In genomic region chr12:122977655-122978392, GRCh38 we compare ENCODE assay signal across 20 cellular contexts. TPM values are rescaled to one million over a fixed set of nuclear protein-coding genes. Genes with fewer than 3 reads are reported as not detected.
DNase-seq lines count a peak whose midpoint lies in the region; ATAC-seq, FAIRE-seq and TF ChIP-seq lines count a peak whose summit lies in the region.
"Had no signal": no experiment of that assay in that cellular context is flagged by ENCODE, and none has a peak within 500 bp of the region (broad histone marks: within the 10 kb centered on the region; RNA-seq: fewer than 3 reads in every experiment).

No MANE protein-coding gene starts in this region.

- no peak overlapping the region for H3K4me2 ChIP-seq in HepG2 (ENCODE audit: low read depth, low read length)

- no peak for FAIRE-seq in HepG2 (lab: Jason Lieb, UNC)
- FAIRE-seq: GM12891, HTR-8/SVneo, RCC 7860 had no signal

- TF ChIP-seq CTCF in HepG2 (CRISPR knock-in tag; IDR thresholded peaks at IDR 0.05) (no peak), right lobe of liver (IDR thresholded peaks at IDR 0.05) (no peak), mesothelial cell of epicardium (IDR thresholded peaks at IDR 0.05; ENCODE audit: unreplicated experiment) (no peak), type B pancreatic cell (conservative IDR thresholded peaks at IDR 0.05) (no peak), HFFc6 (IDR thresholded peaks at IDR 0.05) (no peak)

- TF ChIP-seq EP300 in HepG2 (IDR thresholded peaks at IDR 0.05; ENCODE audit: low read depth in 2 of 2, low read length in 2 of 2) (no peak), HepG2 (CRISPR knock-in tag; IDR thresholded peaks at IDR 0.05; ENCODE audit: borderline replicate concordance) (no peak)

- H4K20me1 ChIP-seq in HepG2 (ENCODE audit: insufficient read depth, low read length), result no peaks in the 10 kb centered on the region

- no peak overlapping the region for H2AFZ ChIP-seq in HepG2 (ENCODE audit: low read length)
- H2AFZ ChIP-seq: parathyroid adenoma had no signal

- H3K27ac Mint-ChIP-seq in T-cell (peak overlapping the region; percentile 39 to 49), mesothelial cell of epicardium (peak overlapping the region; percentile 47), type B pancreatic cell (no peak overlapping the region), HFFc6 (no peak overlapping the region)

- TF ChIP-seq POLR2A in HepG2 (IDR thresholded peaks at IDR 0.05; ENCODE audit: insufficient read depth in 1 of 2, low read depth in 2 of 2, low read length in 2 of 2) (no peak), right lobe of liver (IDR thresholded peaks at IDR 0.05) (no peak)

- intact Hi-C loops in HepG2 (cut with micrococcal nuclease; ENCODE audit: unreplicated experiment), result no loop called here
- intact Hi-C loops in right lobe of liver (cut with DNase I), result no loop called here

- H3K36me3 Mint-ChIP-seq in T-cell (no peaks in the 10 kb centered on the region), mesothelial cell of epicardium (no peaks in the 10 kb centered on the region), type B pancreatic cell (no peaks in the 10 kb centered on the region), HFFc6 (ENCODE audit: low read depth) (no peaks in the 10 kb centered on the region)

- no peak for DNase-seq in HepG2 (ENCODE audit: low spot score)
- DNase-seq in right lobe of liver, result no peak
- no peak for DNase-seq in T-cell
- no peak for DNase-seq in mesothelial cell of epicardium (ENCODE audit: low spot score in 2 of 2, unreplicated experiment in 2 of 2)
- no peak for DNase-seq in type B pancreatic cell (ENCODE audit: extremely low spot score, unreplicated experiment)
- DNase-seq in DMS114 treated with DMSO at 0.1 percent for 48 hours (lab: John Stamatoyannopoulos, UW; ENCODE audit: unreplicated experiment), result no peak
- DNase-seq in NCI-H1417 treated with DMSO at 0.1 percent for 48 hours (lab: John Stamatoyannopoulos, UW), result no peak
- DNase-seq in HFFc6, result no peak
- DNase-seq: activated CD4-positive, alpha-beta T cell treated with anti-CD3 and anti-CD28 coated beads, Interleukin-2, amount 50 U/mL, for 1 hour; amniotic stem cell; central memory CD4-positive, alpha-beta T cell; DMS 273 treated with DMSO at 0.1 percent for 48 hours; effector CD8-positive, alpha-beta T cell; esophagus squamous epithelium had no signal

- H3K27me3 Mint-ChIP-seq in T-cell (no peaks in the 10 kb centered on the region), mesothelial cell of epicardium (ENCODE audit: low read depth) (no peaks in the 10 kb centered on the region), type B pancreatic cell (no peaks in the 10 kb centered on the region), HFFc6 (ENCODE audit: insufficient read depth) (no peaks in the 10 kb centered on the region; the same call in none of the 2 replicates)

- H3K9me3 ChIP-seq in HepG2 (ENCODE audit: low read length) (no peaks in the 10 kb centered on the region), right lobe of liver (no peaks in the 10 kb centered on the region)
- H3K9me3 ChIP-seq: esophagus squamous epithelium, mucosa of descending colon had no signal

- H3K27ac ChIP-seq in HepG2 (ENCODE audit: extremely low read length, insufficient read depth, low read length) (no peak overlapping the region), right lobe of liver (no peak overlapping the region)
- H3K27ac ChIP-seq: esophagus squamous epithelium, parathyroid adenoma had no signal

- H3K79me2 ChIP-seq in HepG2 (ENCODE audit: insufficient read depth, low read length), result peaks cover 55% of the 10 kb centered on the region

- 90% methylated on average over 4 of the region's 9 CpGs for WGBS in HepG2 (ENCODE audit: low lambda C conversion rate)
- WGBS in right lobe of liver (ENCODE audit: insufficient coverage, low coverage, low lambda C conversion rate, missing lambda C conversion rate), result 85% methylated on average over 4 of the region's 9 CpGs

- H3K9ac ChIP-seq in HepG2 (ENCODE audit: insufficient read depth, low read depth, low read length), result no peak overlapping the region
- H3K9ac ChIP-seq: parathyroid adenoma had no signal

- ATAC-seq in HepG2 (no peak), right lobe of liver (no peak), T-cell (replicated peaks in 1 of 4) (no peak)
- ATAC-seq: mucosa of descending colon, SK-N-SH treated with all-trans-retinoic acid at 6 μM for 48 hours had no signal

- H3K9me3 Mint-ChIP-seq in T-cell (no peaks in the 10 kb centered on the region), mesothelial cell of epicardium (no peaks in the 10 kb centered on the region), type B pancreatic cell (no peaks in the 10 kb centered on the region), HFFc6 (no peaks in the 10 kb centered on the region)

- POLR2A ChIA-PET in HepG2 (lab: Yijun Ruan, JAX) (no interaction called here), T-cell (lab: Charles Lee) (no interaction called here)

- H3K27me3 ChIP-seq in HepG2 (ENCODE audit: control insufficient read depth in 1 of 2, insufficient read depth in 2 of 2, low read length in 2 of 2) (no peaks in the 10 kb centered on the region; a peak in 1 of 5 replicates), right lobe of liver (no peaks in the 10 kb centered on the region)
- H3K27me3 ChIP-seq: esophagus squamous epithelium had no signal

- peaks cover 1 to 19% of the 10 kb centered on the region in 2 experiments; a peak in 4 of 5 replicates for H3K36me3 ChIP-seq in HepG2 (replicated peaks in 1 of 2; ENCODE audit: control insufficient read depth in 1 of 2, insufficient read depth in 2 of 2, low read length in 2 of 2)
- H3K36me3 ChIP-seq in right lobe of liver, result no peaks in the 10 kb centered on the region

- peak overlapping the region; percentile 49 to 97 (median 97) for H3K4me3 Mint-ChIP-seq in T-cell
- peak overlapping the region; percentile 31 for H3K4me3 Mint-ChIP-seq in mesothelial cell of epicardium
- H3K4me3 Mint-ChIP-seq in type B pancreatic cell, result peak overlapping the region; percentile 61
- H3K4me3 Mint-ChIP-seq in HFFc6, result no peak overlapping the region; the same call in 1 of the 2 replicates

- BruUV-seq in HepG2 (replicated peaks; lab: Mats Ljungman, UMichigan), result no TSS peak

- no peak for TF ChIP-seq RAD21 in HepG2 (CRISPR knock-in tag; IDR thresholded peaks at IDR 0.05)

- H3K4me3 ChIP-seq in HepG2 (replicated peaks in 1 of 3; ENCODE audit: insufficient read depth in 1 of 3, low read depth in 2 of 3, low read length in 3 of 3) (no peak overlapping the region), right lobe of liver (no peak overlapping the region)
- H3K4me3 ChIP-seq: esophagus squamous epithelium, mucosa of descending colon had no signal

- in situ Hi-C loops in HepG2 (cut with HindIII; ENCODE audit: extremely low pct_ligation_motif_present, low pct_unique_long_range_greater_than_20kb), result no loop called here

- CTCF ChIA-PET in HepG2 (lab: Yijun Ruan, JAX; ENCODE audit: low intra/inter-chr PET ratio, low total read pairs), result no interaction called here
- CTCF ChIA-PET in T-cell (lab: Charles Lee), result no interaction called here

- peaks cover 54% of the 10 kb centered on the region for H3K4me1 ChIP-seq in HepG2 (ENCODE audit: insufficient read depth, low read length)
- H3K4me1 ChIP-seq in right lobe of liver, result peaks cover 0 to 37% (median 15%) of the 10 kb centered on the region in 4 donors

- H3K4me1 Mint-ChIP-seq in T-cell (peaks cover 37 to 64% (median 53%) of the 10 kb centered on the region in 3 donors), mesothelial cell of epicardium (peaks cover 36% of the 10 kb centered on the region), type B pancreatic cell (ENCODE audit: unreplicated experiment) (peaks cover 17% of the 10 kb centered on the region), HFFc6 (ENCODE audit: low read depth) (peaks cover 36% of the 10 kb centered on the region)

RNA-seq across cellular contexts. Expression of gene ARL6IP4, which starts 2.7 kb away (rescaled TPM):
- total RNA-seq in HepG2 (2016; rRNA removed; fragmentation: Illumina TruSeq; extraction: Trizol) (178 and 220 TPM in 2 replicates), right lobe of liver (100 to 1,000 TPM in 5 of 6 experiments, 10 to 100 TPM in 1; 84.7 to 146 (median 110) TPM), T-cell (100 to 1,000 TPM; 134 to 231 (median 204) TPM), mesothelial cell of epicardium (120 to 133 TPM (median 122 TPM) in 3 replicates), type B pancreatic cell (ENCODE audit: low replicate concordance) (140 and 146 TPM in 2 replicates)
- 710 and 791 TPM in 2 replicates for total RNA-seq in HepG2 (2016; cell fraction: cytosol; rRNA removed; fragmentation: Illumina TruSeq; extraction: Trizol; ENCODE audit: low read depth)
- total RNA-seq in HepG2 (2016; cell fraction: insoluble cytoplasmic fraction; rRNA removed; fragmentation: Illumina TruSeq; extraction: Trizol), result 169 and 227 TPM in 2 replicates
- 491 and 557 TPM in 2 replicates for total RNA-seq in HepG2 (2016; cell fraction: membrane; rRNA removed; fragmentation: Illumina TruSeq; extraction: Trizol)
- total RNA-seq in HepG2 (2016; cell fraction: nucleus; rRNA removed; fragmentation: Illumina TruSeq; extraction: Trizol), result 80.1 and 103 TPM in 2 replicates
- 155 and 179 TPM in 2 replicates for polyA plus RNA-seq in HepG2 (2011; rRNA removed)
- polyA plus RNA-seq in HepG2 (2011; cell fraction: cytosol; rRNA removed), result 176 and 208 TPM in 2 replicates
- polyA plus RNA-seq in HepG2 (2011; cell fraction: nucleus; rRNA removed), result 332 and 368 TPM in 2 replicates
- 109 and 121 TPM in 2 replicates for polyA plus RNA-seq in HepG2 (2012)
- 761 and 860 TPM in 2 replicates for polyA plus RNA-seq in HepG2 (2016; cell fraction: cytosol; fragmentation: Illumina TruSeq; extraction: Trizol; ENCODE audit: low read depth)
- 159 and 186 TPM in 2 replicates for polyA plus RNA-seq in HepG2 (2016; cell fraction: insoluble cytoplasmic fraction; fragmentation: Illumina TruSeq; extraction: Trizol; ENCODE audit: low read depth)
- polyA plus RNA-seq in HepG2 (2016; cell fraction: membrane; fragmentation: Illumina TruSeq; extraction: Trizol; ENCODE audit: low read depth), result 440 and 496 TPM in 2 replicates
- 178 and 189 TPM in 2 replicates for polyA plus RNA-seq in HepG2 (2016; cell fraction: nucleus; fragmentation: Illumina TruSeq; extraction: Trizol; ENCODE audit: insufficient read depth, low read depth)
- polyA minus RNA-seq in HepG2 (2011; rRNA and poly(A)+ RNA removed; ENCODE audit: low replicate concordance), result 30.5 and 34.7 TPM in 2 replicates
- polyA minus RNA-seq in HepG2 (2011; cell fraction: cytosol; rRNA and poly(A)+ RNA removed), result 30.8 and 31.7 TPM in 2 replicates
- 19.3 and 22.6 TPM in 2 replicates for polyA minus RNA-seq in HepG2 (2011; cell fraction: nucleus; rRNA and poly(A)+ RNA removed)
- 100 to 1,000 TPM; 128 to 180 (median 149) TPM for total RNA-seq in HFFc6 (2021; fragmentation: NEBNext Ultra II Directional; extraction: Animal tissue kit (Norgen Biotek cat#: 25700))

RNA-seq across cellular contexts. Expression of gene OGFOD2, which starts 2.8 kb away (rescaled TPM):
- 10.6 and 14.6 TPM in 2 replicates for total RNA-seq in HepG2 (2016; rRNA removed; fragmentation: Illumina TruSeq; extraction: Trizol)
- total RNA-seq in HepG2 (2016; cell fraction: cytosol; rRNA removed; fragmentation: Illumina TruSeq; extraction: Trizol; ENCODE audit: low read depth), result 4.5 and 4.8 TPM in 2 replicates
- total RNA-seq in HepG2 (2016; cell fraction: insoluble cytoplasmic fraction; rRNA removed; fragmentation: Illumina TruSeq; extraction: Trizol), result 12.7 and 14.8 TPM in 2 replicates
- 8.7 and 8.8 TPM in 2 replicates for total RNA-seq in HepG2 (2016; cell fraction: membrane; rRNA removed; fragmentation: Illumina TruSeq; extraction: Trizol)
- 11.1 and 14.0 TPM in 2 replicates for total RNA-seq in HepG2 (2016; cell fraction: nucleus; rRNA removed; fragmentation: Illumina TruSeq; extraction: Trizol)
- 13.2 and 15.5 TPM in 2 replicates for polyA plus RNA-seq in HepG2 (2011; rRNA removed)
- polyA plus RNA-seq in HepG2 (2011; cell fraction: cytosol; rRNA removed), result 10.6 and 23.9 TPM in 2 replicates
- 115 and 150 TPM in 2 replicates for polyA plus RNA-seq in HepG2 (2011; cell fraction: nucleus; rRNA removed)
- polyA plus RNA-seq in HepG2 (2012), result 6.2 and 7.8 TPM in 2 replicates
- 7.1 and 7.6 TPM in 2 replicates for polyA plus RNA-seq in HepG2 (2016; cell fraction: cytosol; fragmentation: Illumina TruSeq; extraction: Trizol; ENCODE audit: low read depth)
- polyA plus RNA-seq in HepG2 (2016; cell fraction: insoluble cytoplasmic fraction; fragmentation: Illumina TruSeq; extraction: Trizol; ENCODE audit: low read depth), result 14.3 and 16.0 TPM in 2 replicates
- polyA plus RNA-seq in HepG2 (2016; cell fraction: membrane; fragmentation: Illumina TruSeq; extraction: Trizol; ENCODE audit: low read depth), result 10.5 and 12.0 TPM in 2 replicates
- polyA plus RNA-seq in HepG2 (2016; cell fraction: nucleus; fragmentation: Illumina TruSeq; extraction: Trizol; ENCODE audit: insufficient read depth, low read depth), result 40.3 and 43.3 TPM in 2 replicates
- polyA minus RNA-seq in HepG2 (2011; rRNA and poly(A)+ RNA removed; ENCODE audit: low replicate concordance), result 20.5 and 24.4 TPM in 2 replicates
- 6.2 and 10.0 TPM in 2 replicates for polyA minus RNA-seq in HepG2 (2011; cell fraction: cytosol; rRNA and poly(A)+ RNA removed)
- 14.0 and 15.5 TPM in 2 replicates for polyA minus RNA-seq in HepG2 (2011; cell fraction: nucleus; rRNA and poly(A)+ RNA removed)
- total RNA-seq in right lobe of liver, result 10 to 100 TPM in 5 of 6 experiments, 1 to 10 TPM in 1; 9.9 to 18.8 (median 14.1) TPM
- 10 to 100 TPM; 17.4 to 45.3 (median 43.7) TPM for total RNA-seq in T-cell
- total RNA-seq in mesothelial cell of epicardium, result 13.8 to 15.0 TPM (median 14.9 TPM) in 3 replicates
- 17.0 and 24.1 TPM in 2 replicates for total RNA-seq in type B pancreatic cell (ENCODE audit: low replicate concordance)
- 10 to 100 TPM; 16.2 to 18.3 (median 17.6) TPM for total RNA-seq in HFFc6 (2021; fragmentation: NEBNext Ultra II Directional; extraction: Animal tissue kit (Norgen Biotek cat#: 25700))

RNA-seq across cellular contexts. Expression of gene ABCB9, which starts 11.6 kb away (rescaled TPM):
- total RNA-seq in HepG2 (2016; rRNA removed; fragmentation: Illumina TruSeq; extraction: Trizol) (3.4 and 6.0 TPM in 2 replicates), right lobe of liver (1 to 10 TPM in 2 of 6 experiments, under 1 TPM in 4; 0.48 to 1.4 (median 0.94) TPM), T-cell (1 to 10 TPM; 5.6 to 7.2 (median 6.1) TPM), mesothelial cell of epicardium (14.9 to 16.7 TPM (median 16.1 TPM) in 3 replicates), type B pancreatic cell (ENCODE audit: low replicate concordance) (6.7 and 9.6 TPM in 2 replicates)
- total RNA-seq in HepG2 (2016; cell fraction: cytosol; rRNA removed; fragmentation: Illumina TruSeq; extraction: Trizol; ENCODE audit: low read depth), result 2.0 and 2.1 TPM in 2 replicates
- 3.8 and 6.2 TPM in 2 replicates for total RNA-seq in HepG2 (2016; cell fraction: insoluble cytoplasmic fraction; rRNA removed; fragmentation: Illumina TruSeq; extraction: Trizol)
- total RNA-seq in HepG2 (2016; cell fraction: membrane; rRNA removed; fragmentation: Illumina TruSeq; extraction: Trizol), result 4.2 and 4.6 TPM in 2 replicates
- total RNA-seq in HepG2 (2016; cell fraction: nucleus; rRNA removed; fragmentation: Illumina TruSeq; extraction: Trizol), result 7.6 and 8.0 TPM in 2 replicates
- 4.8 and 5.1 TPM in 2 replicates for polyA plus RNA-seq in HepG2 (2011; rRNA removed)
- 2.5 and 4.1 TPM in 2 replicates for polyA plus RNA-seq in HepG2 (2011; cell fraction: cytosol; rRNA removed)
- polyA plus RNA-seq in HepG2 (2011; cell fraction: nucleus; rRNA removed), result 9.9 and 12.0 TPM in 2 replicates
- polyA plus RNA-seq in HepG2 (2012), result 2.4 and 3.6 TPM in 2 replicates
- 0.78 and 1.3 TPM in 2 replicates for polyA plus RNA-seq in HepG2 (2016; cell fraction: cytosol; fragmentation: Illumina TruSeq; extraction: Trizol; ENCODE audit: low read depth)
- 2.3 and 4.0 TPM in 2 replicates for polyA plus RNA-seq in HepG2 (2016; cell fraction: insoluble cytoplasmic fraction; fragmentation: Illumina TruSeq; extraction: Trizol; ENCODE audit: low read depth)
- polyA plus RNA-seq in HepG2 (2016; cell fraction: membrane; fragmentation: Illumina TruSeq; extraction: Trizol; ENCODE audit: low read depth), result 1.7 and 2.1 TPM in 2 replicates
- polyA plus RNA-seq in HepG2 (2016; cell fraction: nucleus; fragmentation: Illumina TruSeq; extraction: Trizol; ENCODE audit: insufficient read depth, low read depth), result 12.6 and 14.0 TPM in 2 replicates
- polyA minus RNA-seq in HepG2 (2011; rRNA and poly(A)+ RNA removed; ENCODE audit: low replicate concordance), result 16.7 and 18.1 TPM in 2 replicates
- 4.4 and 4.7 TPM in 2 replicates for polyA minus RNA-seq in HepG2 (2011; cell fraction: cytosol; rRNA and poly(A)+ RNA removed)
- polyA minus RNA-seq in HepG2 (2011; cell fraction: nucleus; rRNA and poly(A)+ RNA removed), result 9.8 and 10.9 TPM in 2 replicates
- 10 to 100 TPM in 3 of 6 experiments, 1 to 10 TPM in 3; 9.2 to 11.1 (median 10.0) TPM for total RNA-seq in HFFc6 (2021; fragmentation: NEBNext Ultra II Directional; extraction: Animal tissue kit (Norgen Biotek cat#: 25700))

Comparison
In these comparisons a context has a peak if more than half of its experiments do, and no peak if none do; other contexts are left out.
1. H3K27ac Mint-ChIP-seq: peak in T-cell (2 of 2) and mesothelial cell of epicardium (single experiment); none in type B pancreatic cell (single experiment) and HFFc6 (single experiment).